Comparison of ENCODE assay signal across 18 cellular contexts in genomic region chrX:40303256-40304077, GRCh38.
DNase-seq lines count a peak whose midpoint lies in the region; ATAC-seq, FAIRE-seq and TF ChIP-seq lines count a peak whose summit lies in the region.
"Had no signal": no experiment of that assay in that cellular context is flagged by ENCODE, and none has a peak within 500 bp of the region (broad histone marks: within the 10 kb centered on the region; RNA-seq: fewer than 3 reads in every experiment).

No MANE protein-coding gene starts in this region.

- TF ChIP-seq CTCF in OCI-LY3 (IDR thresholded peaks at IDR 0.05; ENCODE audit: low read depth, low read length) = no peak

- no peaks in the 10 kb centered on the region for H3K79me2 ChIP-seq in OCI-LY3 (ENCODE audit: low read length)

- H3K4me1 ChIP-seq in OCI-LY3 (ENCODE audit: low read length) = peaks cover 46% of the 10 kb centered on the region
- H3K4me1 ChIP-seq: SJSA1 had no signal

- peak overlapping the region; percentile 66 for H3K27ac ChIP-seq in OCI-LY3 (ENCODE audit: low read length)
- H3K27ac ChIP-seq: SJSA1 had no signal

- POLR2A ChIA-PET in activated CD4-positive, alpha-beta memory T cell treated with anti-CD3 and anti-CD28 coated beads for 36 hours (lab: Charles Lee) = no interaction called here
- POLR2A ChIA-PET in activated CD4-positive, alpha-beta memory T cell treated with anti-CD3 and anti-CD28 coated beads, Interleukin-2, amount 10 ng/mL, durations not matched to agents 7 days and 5 days (lab: Charles Lee) = no interaction called here

- H3K9me3 ChIP-seq in OCI-LY3 (ENCODE audit: insufficient read depth, low read length) = 0 out of 2 replicates have a peak, but pooled peaks cover 4% of the 10 kb centered on the region
- H3K9me3 ChIP-seq: SJSA1 had no signal

- peak; percentile 75 for FAIRE-seq in GM18507 (lab: Jason Lieb, UNC)
- FAIRE-seq: TTC549 had no signal

- no peak for ATAC-seq in GM21381 (IDR thresholded peaks at IDR 0.05; ENCODE audit: unreplicated experiment)
- ATAC-seq in HG02571 (IDR thresholded peaks at IDR 0.05; ENCODE audit: unreplicated experiment) = no peak
- ATAC-seq in HG03439 (IDR thresholded peaks at IDR 0.05; ENCODE audit: unreplicated experiment) = no peak
- ATAC-seq: activated CD8-positive, alpha-beta memory T cell treated with anti-CD3 and anti-CD28 coated beads, Interleukin-2, amount 10 ng/mL, durations not matched to agents 7 days and 5 days; left lobe of liver; natural killer cell treated with Interleukin-12 subunit alpha and Interleukin-12 subunit beta and Interleukin-15 and Interleukin-18, amount 100 ng/mL, for 72 hours had no signal

- peak overlapping the region; percentile 1; the same call in 1 of the 2 replicates for H2AFZ ChIP-seq in OCI-LY3 (ENCODE audit: low read depth, low read length)

- H3K4me2 ChIP-seq in OCI-LY3 (ENCODE audit: low read length) = peak overlapping the region; percentile 35

- H3K9me3 Mint-ChIP-seq in activated CD4-positive, alpha-beta memory T cell treated with anti-CD3 and anti-CD28 coated beads for 36 hours = no peaks in the 10 kb centered on the region
- H3K9me3 Mint-ChIP-seq in activated CD4-positive, alpha-beta memory T cell treated with anti-CD3 and anti-CD28 coated beads, Interleukin-2, amount 10 ng/mL, durations not matched to agents 7 days and 5 days = no peaks in the 10 kb centered on the region
- H3K9me3 Mint-ChIP-seq: natural killer cell treated with Interleukin-12 subunit alpha and Interleukin-12 subunit beta and Interleukin-15 and Interleukin-18, amount 100 ng/mL, for 72 hours had no signal

- no peak overlapping the region; the same call in 1 of the 2 replicates for H3K4me3 ChIP-seq in OCI-LY3 (ENCODE audit: low read length)
- H3K4me3 ChIP-seq: SJSA1 had no signal

- no peaks in the 10 kb centered on the region for H3K36me3 Mint-ChIP-seq in activated CD4-positive, alpha-beta memory T cell treated with anti-CD3 and anti-CD28 coated beads for 36 hours
- H3K36me3 Mint-ChIP-seq in activated CD4-positive, alpha-beta memory T cell treated with anti-CD3 and anti-CD28 coated beads, Interleukin-2, amount 10 ng/mL, durations not matched to agents 7 days and 5 days (ENCODE audit: low read depth) = peaks cover 4% of the 10 kb centered on the region
- H3K36me3 Mint-ChIP-seq: activated CD8-positive, alpha-beta memory T cell treated with anti-CD3 and anti-CD28 coated beads, Interleukin-2, amount 10 ng/mL, durations not matched to agents 7 days and 5 days; natural killer cell treated with Interleukin-12 subunit alpha and Interleukin-12 subunit beta and Interleukin-15 and Interleukin-18, amount 100 ng/mL, for 72 hours had no signal

- H3K27ac Mint-ChIP-seq in activated CD4-positive, alpha-beta memory T cell treated with anti-CD3 and anti-CD28 coated beads for 36 hours = no peak overlapping the region
- no peak overlapping the region for H3K27ac Mint-ChIP-seq in activated CD4-positive, alpha-beta memory T cell treated with anti-CD3 and anti-CD28 coated beads, Interleukin-2, amount 10 ng/mL, durations not matched to agents 7 days and 5 days
- H3K27ac Mint-ChIP-seq: activated CD8-positive, alpha-beta memory T cell treated with anti-CD3 and anti-CD28 coated beads, Interleukin-2, amount 10 ng/mL, durations not matched to agents 7 days and 5 days; natural killer cell treated with Interleukin-12 subunit alpha and Interleukin-12 subunit beta and Interleukin-15 and Interleukin-18, amount 100 ng/mL, for 72 hours had no signal

- H3K4me1 Mint-ChIP-seq in activated CD4-positive, alpha-beta memory T cell treated with anti-CD3 and anti-CD28 coated beads for 36 hours (ENCODE audit: low read depth) = peaks cover 33% of the 10 kb centered on the region
- H3K4me1 Mint-ChIP-seq in activated CD4-positive, alpha-beta memory T cell treated with anti-CD3 and anti-CD28 coated beads, Interleukin-2, amount 10 ng/mL, durations not matched to agents 7 days and 5 days = peaks cover 33% of the 10 kb centered on the region

- H4K20me1 ChIP-seq in OCI-LY3 (ENCODE audit: insufficient read depth, low read length) = no peaks in the 10 kb centered on the region

- no peak overlapping the region for H3K4me3 Mint-ChIP-seq in activated CD4-positive, alpha-beta memory T cell treated with anti-CD3 and anti-CD28 coated beads for 36 hours
- H3K4me3 Mint-ChIP-seq in activated CD4-positive, alpha-beta memory T cell treated with anti-CD3 and anti-CD28 coated beads, Interleukin-2, amount 10 ng/mL, durations not matched to agents 7 days and 5 days = no peak overlapping the region
- H3K4me3 Mint-ChIP-seq: activated CD8-positive, alpha-beta memory T cell treated with anti-CD3 and anti-CD28 coated beads, Interleukin-2, amount 10 ng/mL, durations not matched to agents 7 days and 5 days; natural killer cell treated with Interleukin-12 subunit alpha and Interleukin-12 subunit beta and Interleukin-15 and Interleukin-18, amount 100 ng/mL, for 72 hours had no signal

- no peaks in the 10 kb centered on the region for H3K36me3 ChIP-seq in OCI-LY3 (replicated peaks; ENCODE audit: low read depth, low read length)
- H3K36me3 ChIP-seq: SJSA1 had no signal

- DNase-seq in activated CD4-positive, alpha-beta memory T cell treated with anti-CD3 and anti-CD28 coated beads for 36 hours = peak; percentile 35
- no peak for DNase-seq in activated CD4-positive, alpha-beta memory T cell treated with anti-CD3 and anti-CD28 coated beads, Interleukin-2, amount 10 ng/mL, durations not matched to agents 7 days and 5 days
- DNase-seq in GM18507 (ENCODE audit: extremely low spot score, insufficient read length, low read depth) = no peak
- DNase-seq in kidney tubule cell (ENCODE audit: low spot score) = peak; percentile 9
- DNase-seq: ACHN; activated CD8-positive, alpha-beta memory T cell treated with anti-CD3 and anti-CD28 coated beads, Interleukin-2, amount 10 ng/mL, durations not matched to agents 7 days and 5 days; activated naive CD4-positive, alpha-beta T cell treated with anti-CD3 and anti-CD28 coated beads, Interleukin-2, amount 50 U/mL, for 16 hours; effector CD4-positive, alpha-beta T cell; NCI-H1048; NCI-H2171 had no signal

- peaks cover 2% of the 10 kb centered on the region for H3K27me3 Mint-ChIP-seq in activated CD4-positive, alpha-beta memory T cell treated with anti-CD3 and anti-CD28 coated beads for 36 hours
- H3K27me3 Mint-ChIP-seq in activated CD4-positive, alpha-beta memory T cell treated with anti-CD3 and anti-CD28 coated beads, Interleukin-2, amount 10 ng/mL, durations not matched to agents 7 days and 5 days = peaks cover 4% of the 10 kb centered on the region

- CTCF ChIA-PET in activated CD4-positive, alpha-beta memory T cell treated with anti-CD3 and anti-CD28 coated beads for 36 hours (lab: Charles Lee) = no interaction called here
- CTCF ChIA-PET in activated CD4-positive, alpha-beta memory T cell treated with anti-CD3 and anti-CD28 coated beads, Interleukin-2, amount 10 ng/mL, durations not matched to agents 7 days and 5 days (lab: Charles Lee) = no interaction called here

- H3K9ac ChIP-seq in OCI-LY3 (ENCODE audit: low read length) = peak overlapping the region; percentile 40; the same call in 1 of the 2 replicates

- intact Hi-C loops in activated CD4-positive, alpha-beta memory T cell treated with anti-CD3 and anti-CD28 coated beads for 36 hours (cut with micrococcal nuclease) = loop anchor here (5.0 kb wide), 1 partner anchor 164 kb away; no protein-coding TSS in a partner anchor

- no peaks in the 10 kb centered on the region for H3K27me3 ChIP-seq in OCI-LY3 (ENCODE audit: low read depth, low read length)
- H3K27me3 ChIP-seq: SJSA1 had no signal

Comparison
In these comparisons a context has a peak if more than half of its experiments do, and no peak if none do; other contexts are left out.
1. DNase-seq: peak in activated CD4-positive, alpha-beta memory T cell treated with anti-CD3 and anti-CD28 coated beads for 36 hours (single experiment) and kidney tubule cell (single experiment); none in activated CD4-positive, alpha-beta memory T cell treated with anti-CD3 and anti-CD28 coated beads, Interleukin-2, amount 10 ng/mL, durations not matched to agents 7 days and 5 days (single experiment) and GM18507 (single experiment).